ENCODE assay signal across 9 cellular contexts in genomic region chr15:28593424-28594129, GRCh38. TPM values are rescaled to one million over a fixed set of nuclear protein-coding genes. Genes with fewer than 3 reads are reported as not detected.
"Had no signal": no experiment of that assay in that cellular context is flagged by ENCODE, and none has a peak within 500 bp of the region (broad histone marks: within the 10 kb centered on the region; RNA-seq: fewer than 3 reads in every experiment).

No MANE protein-coding gene starts in this region.

RNA-seq across cellular contexts. Expression of gene GOLGA6L25, which starts 40.2 kb away (rescaled TPM):
- total RNA-seq: LHCN-M2; MCF 10A; NCI-H460; Right ventricle myocardium inferior; RPMI7951; SJCRH30; SK-MEL-5; T-cell; T-helper 1 cell treated with Interleukin-12 subunit alpha and Interleukin-12 subunit beta and Interleukin-4 antibody, amounts not matched to agents 30 ng/mL and 1 ng/mL, for 36 hours had no signal
